Comparison of ENCODE assay signal across 10 cellular contexts in the genomic region with DNA sequence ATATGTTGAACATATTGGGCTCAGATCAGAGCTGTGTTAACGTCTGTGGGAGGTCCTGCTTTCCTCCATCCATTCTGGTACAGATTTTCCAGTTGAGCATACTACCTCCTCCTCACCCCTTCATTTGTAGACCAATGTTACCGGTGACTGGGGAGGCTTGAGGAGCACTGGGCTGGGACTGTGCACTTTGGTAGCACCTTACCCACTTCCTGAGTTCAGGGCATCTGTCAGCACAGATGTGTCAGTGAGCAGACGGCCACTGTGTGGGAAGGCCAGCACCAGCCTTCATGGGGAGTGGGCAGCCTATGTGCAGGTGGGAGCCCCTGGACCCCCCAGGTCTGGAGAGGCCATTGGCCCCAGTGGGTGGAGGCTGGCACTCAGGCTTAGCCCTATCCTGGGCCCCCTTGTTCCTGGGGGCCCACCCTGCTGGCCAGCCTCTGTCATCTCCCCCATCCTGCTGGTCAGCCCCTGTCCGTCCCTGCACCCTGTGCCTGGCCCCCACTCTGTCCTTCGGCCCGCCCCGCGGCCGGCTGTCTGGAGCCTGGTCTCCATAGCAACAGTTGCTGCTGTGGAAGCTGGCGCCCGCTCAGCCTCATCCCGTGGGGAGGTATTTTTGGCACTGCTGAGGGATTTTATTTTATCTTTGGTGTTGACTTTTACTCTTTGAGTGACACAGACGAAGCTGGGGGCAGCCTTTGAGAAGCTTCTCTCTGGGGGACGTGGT. TPM values are rescaled to one million over a fixed set of nuclear protein-coding genes. Genes with fewer than 3 reads are reported as not detected.
DNase-seq lines count a peak whose midpoint lies in the region; ATAC-seq, FAIRE-seq and TF ChIP-seq lines count a peak whose summit lies in the region.
"Had no signal": no experiment of that assay in that cellular context is flagged by ENCODE, and none has a peak within 500 bp of the region (broad histone marks: within the 10 kb centered on the region; RNA-seq: fewer than 3 reads in every experiment).

No MANE protein-coding gene starts in this region.

- H3K4me1 ChIP-seq in HepG2 (ENCODE audit: insufficient read depth, low read length) (peaks cover 99% of the 10 kb centered on the region), stomach (peaks cover 49 to 83% (median 65%) of the 10 kb centered on the region in 4 donors)

- H3K27me3 ChIP-seq in brain microvascular endothelial cell (replicated peaks) (peaks cover 5% of the 10 kb centered on the region), HepG2 (ENCODE audit: control insufficient read depth in 1 of 2, insufficient read depth in 2 of 2, low read length in 2 of 2) (no peaks in the 10 kb centered on the region), stomach (no peaks in the 10 kb centered on the region)

- intact Hi-C loops in HepG2 (cut with micrococcal nuclease; ENCODE audit: unreplicated experiment) (no loop called here), stomach (cut with DNase I; ENCODE audit: low total_unique reads) (no loop called here)

- FAIRE-seq in HepG2 (lab: Jason Lieb, UNC) (peak; percentile 37), urothelium cell line (lab: Jason Lieb, UNC) (no peak)

- no TSS peak for BruUV-seq in HepG2 (replicated peaks; lab: Mats Ljungman, UMichigan)

- peak overlapping the region; percentile 93; the same call in 1 of the 2 replicates for H3K9ac ChIP-seq in HepG2 (ENCODE audit: insufficient read depth, low read depth, low read length)

- H3K36me3 ChIP-seq in brain microvascular endothelial cell (replicated peaks) (no peaks in the 10 kb centered on the region), HepG2 (replicated peaks in 1 of 2; ENCODE audit: control insufficient read depth in 1 of 2, insufficient read depth in 2 of 2, low read length in 2 of 2) (no peaks in the 10 kb centered on the region), stomach (no peaks in the 10 kb centered on the region)

- peak overlapping the region; percentile 95 for H3K4me2 ChIP-seq in HepG2 (ENCODE audit: low read depth, low read length)

- CTCF ChIA-PET in HepG2 (lab: Yijun Ruan, JAX; ENCODE audit: low intra/inter-chr PET ratio, low total read pairs): no interaction called here

- no peak for TF ChIP-seq RAD21 in HepG2 (CRISPR knock-in tag; IDR thresholded peaks at IDR 0.05)

- H3K9me3 ChIP-seq in HepG2 (ENCODE audit: low read length): no peaks in the 10 kb centered on the region
- H3K9me3 ChIP-seq in stomach: no peaks in the 10 kb centered on the region

- no peak overlapping the region for H2AFZ ChIP-seq in HepG2 (ENCODE audit: low read length)

- no peak for TF ChIP-seq CTCF in brain microvascular endothelial cell (IDR thresholded peaks at IDR 0.05; ENCODE audit: low read depth, low read length, missing control alignments)
- no peak for TF ChIP-seq CTCF in HepG2 (CRISPR knock-in tag; IDR thresholded peaks at IDR 0.05)
- TF ChIP-seq CTCF in stomach (IDR thresholded peaks at IDR 0.05): no peak

- peak; percentile 54 to 75 (median 54) for DNase-seq in NCI-H1417 (lab: John Stamatoyannopoulos, UW)
- DNase-seq in NCI-H1417 treated with DMSO at 0.1 percent for 48 hours (lab: John Stamatoyannopoulos, UW): no peak
- peak; percentile 12 for DNase-seq in brain microvascular endothelial cell
- peak; percentile 48 for DNase-seq in HepG2 (ENCODE audit: low spot score)
- peak; percentile 43 for DNase-seq in stomach
- no peak for DNase-seq in AG20443 (ENCODE audit: low spot score)
- DNase-seq in urothelium cell line (ENCODE audit: low spot score): no peak
- DNase-seq: 8988T; activated CD4-positive, CD25-positive, alpha-beta regulatory T cell had no signal

- peaks cover 84% of the 10 kb centered on the region for H3K79me2 ChIP-seq in HepG2 (ENCODE audit: insufficient read depth, low read length)

- no peak overlapping the region for H3K27ac ChIP-seq in brain microvascular endothelial cell
- peak overlapping the region; percentile 95 for H3K27ac ChIP-seq in HepG2 (ENCODE audit: extremely low read length, insufficient read depth, low read length)
- H3K27ac ChIP-seq in stomach: peak overlapping the region in 3 of 5 donors; percentile 13 to 80 (median 23)

- H4K20me1 ChIP-seq in HepG2 (ENCODE audit: insufficient read depth, low read length): peaks cover 9% of the 10 kb centered on the region; the same call in 1 of the 2 replicates

- no peak for ATAC-seq in HepG2
- no peak for ATAC-seq in HG02981 (IDR thresholded peaks at IDR 0.05; ENCODE audit: unreplicated experiment)

- TF ChIP-seq POLR2A in HepG2 (IDR thresholded peaks at IDR 0.05; ENCODE audit: insufficient read depth in 1 of 2, low read depth in 2 of 2, low read length in 2 of 2) (no peak), stomach (IDR thresholded peaks at IDR 0.05) (no peak)

- H3K4me3 ChIP-seq in brain microvascular endothelial cell (ENCODE audit: low read depth, low read length) (no peak overlapping the region), HepG2 (replicated peaks in 1 of 3; ENCODE audit: insufficient read depth in 1 of 3, low read depth in 2 of 3, low read length in 3 of 3) (peak overlapping the region in 1 of 3 experiments; percentile 77; a peak in 2 of 6 replicates), stomach (no peak overlapping the region)

- WGBS in HepG2 (ENCODE audit: low lambda C conversion rate): 19% methylated on average over 4 of the region's 14 CpGs
- 17 to 35% (median 27%) methylated on average over 14 of the region's 14 CpGs for WGBS in stomach, 5 donors

- POLR2A ChIA-PET in HepG2 (lab: Yijun Ruan, JAX): interaction anchor here (0.7 to 1.0 kb wide), 2 partner anchors 9 to 94 kb away, joined by 3 to 7 read pairs; no protein-coding TSS in a partner anchor

- no peak for TF ChIP-seq EP300 in HepG2 (IDR thresholded peaks at IDR 0.05; ENCODE audit: low read depth in 2 of 2, low read length in 2 of 2)
- TF ChIP-seq EP300 in HepG2 (CRISPR knock-in tag; IDR thresholded peaks at IDR 0.05; ENCODE audit: borderline replicate concordance): no peak
- TF ChIP-seq EP300 in stomach (IDR thresholded peaks at IDR 0.05): no peak

- in situ Hi-C loops in brain microvascular endothelial cell (cut with HindIII; ENCODE audit: low pct_ligation_motif_present, low sequenced_read_pairs): no loop called here
- in situ Hi-C loops in HepG2 (cut with HindIII; ENCODE audit: extremely low pct_ligation_motif_present, low pct_unique_long_range_greater_than_20kb): no loop called here

TF ChIP-seq in HepG2, 621 proteins besides CTCF, POLR2A, EP300 and RAD21 (continues in another document):
- TF ChIP-seq RXRA (CRISPR knock-in tag; IDR thresholded peaks at IDR 0.05) (no peak), TEAD3 (CRISPR knock-in tag; optimal IDR thresholded peaks at IDR 0.05; ENCODE audit: borderline replicate concordance) (peak; percentile 6), ZNF274 (CRISPR knock-in tag; IDR thresholded peaks at IDR 0.05) (peak; percentile 25; the same call in 1 of the 2 replicates), HNRNPLL (IDR thresholded peaks at IDR 0.05; ENCODE audit: low read depth, low read length, poor library complexity, severe bottlenecking) (peak; percentile 25), ZNF329 (CRISPR knock-in tag; IDR thresholded peaks at IDR 0.05; ENCODE audit: low read depth) (peak; percentile 19; the same call in 1 of the 2 replicates), JUND (CRISPR knock-in tag; IDR thresholded peaks at IDR 0.05) (no peak), ZC3H13 (CRISPR knock-in tag; IDR thresholded peaks at IDR 0.05) (no peak), RFX3 (CRISPR knock-in tag; IDR thresholded peaks at IDR 0.05) (peak; percentile 74), ZNF598 (CRISPR knock-in tag; IDR thresholded peaks at IDR 0.05; ENCODE audit: borderline replicate concordance) (no peak), U2AF2 (IDR thresholded peaks at IDR 0.05; ENCODE audit: low read depth, low read length) (no peak), ZNF709 (CRISPR knock-in tag; IDR thresholded peaks at IDR 0.05) (no peak), ZNF703 (CRISPR knock-in tag; IDR thresholded peaks at IDR 0.05; ENCODE audit: borderline replicate concordance) (no peak)

RNA-seq across cellular contexts. Expression of gene WNK2, which starts 21.3 kb away (rescaled TPM):
- 10.5 and 16.6 TPM in 2 replicates for total RNA-seq in HepG2 (2016; rRNA removed; fragmentation: Illumina TruSeq; extraction: Trizol)
- 2.8 and 5.4 TPM in 2 replicates for total RNA-seq in HepG2 (2016; cell fraction: cytosol; rRNA removed; fragmentation: Illumina TruSeq; extraction: Trizol; ENCODE audit: low read depth)
- total RNA-seq in HepG2 (2016; cell fraction: insoluble cytoplasmic fraction; rRNA removed; fragmentation: Illumina TruSeq; extraction: Trizol): 7.9 and 14.6 TPM in 2 replicates
- total RNA-seq in HepG2 (2016; cell fraction: membrane; rRNA removed; fragmentation: Illumina TruSeq; extraction: Trizol): 9.4 and 9.8 TPM in 2 replicates
- total RNA-seq in HepG2 (2016; cell fraction: nucleus; rRNA removed; fragmentation: Illumina TruSeq; extraction: Trizol): 21.0 and 29.3 TPM in 2 replicates
- polyA plus RNA-seq in HepG2 (2011; rRNA removed): 11.4 and 12.0 TPM in 2 replicates
- polyA plus RNA-seq in HepG2 (2011; cell fraction: cytosol; rRNA removed): 3.1 and 5.3 TPM in 2 replicates
- polyA plus RNA-seq in HepG2 (2011; cell fraction: nucleus; rRNA removed): 98.4 and 126 TPM in 2 replicates
- 29.1 and 39.4 TPM in 2 replicates for polyA plus RNA-seq in HepG2 (2012)
- polyA plus RNA-seq in HepG2 (2016; cell fraction: cytosol; fragmentation: Illumina TruSeq; extraction: Trizol; ENCODE audit: low read depth): 3.2 and 4.2 TPM in 2 replicates
- polyA plus RNA-seq in HepG2 (2016; cell fraction: insoluble cytoplasmic fraction; fragmentation: Illumina TruSeq; extraction: Trizol; ENCODE audit: low read depth): 18.9 and 27.7 TPM in 2 replicates
- 4.9 and 6.5 TPM in 2 replicates for polyA plus RNA-seq in HepG2 (2016; cell fraction: membrane; fragmentation: Illumina TruSeq; extraction: Trizol; ENCODE audit: low read depth)
- 87.2 and 94.8 TPM in 2 replicates for polyA plus RNA-seq in HepG2 (2016; cell fraction: nucleus; fragmentation: Illumina TruSeq; extraction: Trizol; ENCODE audit: insufficient read depth, low read depth)
- 8.4 and 22.7 TPM in 2 replicates for polyA minus RNA-seq in HepG2 (2011; rRNA and poly(A)+ RNA removed; ENCODE audit: low replicate concordance)
- 15.8 and 17.9 TPM in 2 replicates for polyA minus RNA-seq in HepG2 (2011; cell fraction: cytosol; rRNA and poly(A)+ RNA removed)
- polyA minus RNA-seq in HepG2 (2011; cell fraction: nucleus; rRNA and poly(A)+ RNA removed): 32.8 and 40.0 TPM in 2 replicates
- total RNA-seq in stomach: 100 to 1,000 TPM in 2 of 5 donors, 10 to 100 TPM in 2, 1 to 10 TPM in 1; 1.2 to 700 (median 33.5) TPM
- polyA plus RNA-seq in stomach: 10 to 100 TPM in 1 of 3 donors, 1 to 10 TPM in 2; 2.9 to 13.8 (median 8.8) TPM

Comparison
In these comparisons a context has a peak if more than half of its experiments do, and no peak if none do; other contexts are left out.
1. DNase-seq: peak in NCI-H1417 (3 of 3), brain microvascular endothelial cell (single experiment), HepG2 (single experiment) and stomach (single experiment); none in NCI-H1417 treated with DMSO at 0.1 percent for 48 hours (single experiment), AG20443 (single experiment) and urothelium cell line (single experiment).